In genomic region chr17:37037590-37038155, GRCh38 we compare ENCODE assay signal across 24 cellular contexts.
"Had no signal": no experiment of that assay in that cellular context is flagged by ENCODE, and none has a peak within 500 bp of the region (broad histone marks: within the 10 kb centered on the region; RNA-seq: fewer than 3 reads in every experiment).

No MANE protein-coding gene starts in this region.

- H3K36me3 ChIP-seq: breast epithelium, ovary, prostate gland had no signal

- H3K4me1 ChIP-seq: breast epithelium, gastrocnemius medialis, prostate gland, thyroid gland, upper lobe of right lung had no signal

- H3K4me3 ChIP-seq: breast epithelium, gastrocnemius medialis, ovary, prostate gland, thyroid gland, upper lobe of right lung had no signal

- DNase-seq: activated CD4-positive, alpha-beta memory T cell treated with anti-CD3 and anti-CD28 coated beads for 36 hours; activated CD4-positive, alpha-beta T cell treated with anti-CD3 and anti-CD28 coated beads, Interleukin-2, amount 10 ng/mL, durations not matched to agents 24 days and 14 days; activated CD4-positive, CD25-positive, alpha-beta regulatory T cell treated with anti-CD3 and anti-CD28 coated beads, Interleukin-2, amount 50 U/mL, for 72 hours; activated CD8-positive, alpha-beta memory T cell treated with anti-CD3 and anti-CD28 coated beads, Interleukin-2, amount 50 U/mL, for 4 hours; activated naive CD4-positive, alpha-beta T cell; activated T-cell treated with anti-CD3 and anti-CD28 coated beads, Interleukin-2, amount 50 U/mL, for 1 hour; central memory CD4-positive, alpha-beta T cell; endodermal cell; gastrocnemius medialis; glutamatergic neuron; left ventricle myocardium superior; naive B cell; ovary; retina; small intestine; stimulated activated CD4-positive, alpha-beta T cell treated with anti-CD3 and anti-CD28 coated beads, Interleukin-4, amount 100 ng/mL, for 24 hours; stimulated activated naive CD8-positive, alpha-beta T cell treated with anti-CD3 and anti-CD28 coated beads, Interleukin-15, amount 100 ng/mL, for 72 hours; substantia nigra; T-helper 17 cell; T1000; thyroid gland; upper lobe of right lung had no signal

- H3K27ac ChIP-seq: breast epithelium, gastrocnemius medialis, ovary, prostate gland, thyroid gland, upper lobe of right lung had no signal

- H3K9me3 ChIP-seq: breast epithelium, gastrocnemius medialis, ovary, prostate gland, thyroid gland, upper lobe of right lung had no signal

- H3K27me3 ChIP-seq: breast epithelium, gastrocnemius medialis, ovary, thyroid gland, upper lobe of right lung had no signal
